13 cellular contexts compared by ENCODE assay signal in the genomic region with DNA sequence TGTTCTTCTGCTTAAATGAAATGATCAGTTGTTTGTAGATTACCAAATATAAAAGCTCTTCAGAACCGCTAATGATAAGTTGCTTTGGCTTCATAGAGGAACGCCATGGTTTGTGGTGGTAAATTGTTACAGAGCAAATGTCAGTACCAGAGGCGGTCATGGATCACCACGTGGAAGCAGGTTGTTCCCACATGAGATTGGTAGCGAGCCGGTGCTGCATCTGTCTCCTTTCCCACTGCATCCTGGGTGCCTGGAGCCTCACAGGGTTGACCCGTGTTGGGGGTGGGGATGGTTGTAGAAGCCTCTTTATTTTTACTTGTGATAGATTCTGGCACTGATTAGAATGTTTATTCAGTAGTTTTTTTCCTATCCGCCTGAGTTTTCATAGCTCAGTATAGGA. TPM values are rescaled to one million over a fixed set of nuclear protein-coding genes. Genes with fewer than 3 reads are reported as not detected.
DNase-seq lines count a peak whose midpoint lies in the region; ATAC-seq, FAIRE-seq and TF ChIP-seq lines count a peak whose summit lies in the region.
"Had no signal": no experiment of that assay in that cellular context is flagged by ENCODE, and none has a peak within 500 bp of the region (broad histone marks: within the 10 kb centered on the region; RNA-seq: fewer than 3 reads in every experiment).

No MANE protein-coding gene starts in this region.

- TF ChIP-seq EP300 in suprapubic skin (IDR thresholded peaks at IDR 0.05) (no peak), gastroesophageal sphincter (IDR thresholded peaks at IDR 0.05) (no peak)

- peaks cover 3% of the 10 kb centered on the region for H3K36me3 Mint-ChIP-seq in activated T-cell treated with anti-CD3 and anti-CD28 coated beads, Interleukin-2, amount 50 U/mL, for 24 hours (ENCODE audit: low read depth)
- peaks cover 12% of the 10 kb centered on the region for H3K36me3 Mint-ChIP-seq in activated T-helper 17 cell treated with anti-CD3 and anti-CD28 coated beads, Interleukin-2, amount 50 U/mL, for 72 hours (ENCODE audit: low read depth)

- H3K27me3 Mint-ChIP-seq in activated T-cell treated with anti-CD3 and anti-CD28 coated beads, Interleukin-2, amount 50 U/mL, for 24 hours: no peaks in the 10 kb centered on the region
- no peaks in the 10 kb centered on the region for H3K27me3 Mint-ChIP-seq in activated T-helper 17 cell treated with anti-CD3 and anti-CD28 coated beads, Interleukin-2, amount 50 U/mL, for 72 hours

- H3K4me1 ChIP-seq in right lobe of liver (peaks cover 3 to 18% (median 7%) of the 10 kb centered on the region in 4 donors), suprapubic skin (peaks cover 43% of the 10 kb centered on the region), gastroesophageal sphincter (peaks cover 0 to 42% (median 5%) of the 10 kb centered on the region in 3 donors)

- TF ChIP-seq POLR2A in right lobe of liver (IDR thresholded peaks at IDR 0.05) (no peak), suprapubic skin (IDR thresholded peaks at IDR 0.05) (no peak), gastroesophageal sphincter (IDR thresholded peaks at IDR 0.05) (no peak)

- DNase-seq in activated T-cell treated with anti-CD3 and anti-CD28 coated beads, Interleukin-2, amount 50 U/mL, for 24 hours: no peak
- no peak for DNase-seq in activated T-cell treated with anti-CD3 and anti-CD28 coated beads, Interleukin-2, amount 50 U/mL, for 1 hour
- DNase-seq in right lobe of liver (peak in 1 of 3 donors; percentile 57), suprapubic skin (ENCODE audit: low spot score in 2 of 2) (no peak), GM19239 (ENCODE audit: insufficient read length, low spot score) (no peak)
- DNase-seq: activated CD8-positive, alpha-beta memory T cell treated with anti-CD3 and anti-CD28 coated beads, Interleukin-2, amount 50 U/mL, for 48 hours; GDM1; NCI-H526 had no signal

- no peak for ATAC-seq in activated T-helper 17 cell treated with anti-CD3 and anti-CD28 coated beads, Interleukin-2, amount 50 U/mL, for 72 hours (replicated peaks)
- peak; percentile 23 to 68 (median 40) for ATAC-seq in right lobe of liver
- no peak for ATAC-seq in HG02884 (IDR thresholded peaks at IDR 0.05; ENCODE audit: unreplicated experiment)
- no peak for ATAC-seq in gastroesophageal sphincter
- ATAC-seq: A549 had no signal

- TF ChIP-seq CTCF in right lobe of liver (IDR thresholded peaks at IDR 0.05) (no peak), suprapubic skin (IDR thresholded peaks at IDR 0.05) (no peak), gastroesophageal sphincter (IDR thresholded peaks at IDR 0.05) (no peak)

- 6% methylated on average over 8 of the region's 8 CpGs for WGBS in right lobe of liver (ENCODE audit: insufficient coverage, low coverage, low lambda C conversion rate, missing lambda C conversion rate)
- 73% methylated on average over 8 of the region's 8 CpGs for WGBS in suprapubic skin
- WGBS in gastroesophageal sphincter (ENCODE audit: low coverage in 1 of 2), 2 donors: 62 to 70% methylated on average over 8 of the region's 8 CpGs

- peaks cover 74% of the 10 kb centered on the region for H3K4me1 Mint-ChIP-seq in activated T-cell treated with anti-CD3 and anti-CD28 coated beads, Interleukin-2, amount 50 U/mL, for 24 hours (ENCODE audit: low read depth)
- H3K4me1 Mint-ChIP-seq in activated T-helper 17 cell treated with anti-CD3 and anti-CD28 coated beads, Interleukin-2, amount 50 U/mL, for 72 hours: peaks cover 40% of the 10 kb centered on the region

- H3K27ac ChIP-seq in right lobe of liver (peak overlapping the region; percentile 51 to 72 (median 54)), suprapubic skin (peak overlapping the region; percentile 80), gastroesophageal sphincter (peak overlapping the region in 2 of 4 donors; percentile 62 to 69)

- FAIRE-seq in GM19239 (lab: Jason Lieb, UNC): no peak

- H3K27ac Mint-ChIP-seq in activated T-cell treated with anti-CD3 and anti-CD28 coated beads, Interleukin-2, amount 50 U/mL, for 24 hours: peak overlapping the region; percentile 78
- peak overlapping the region; percentile 94 for H3K27ac Mint-ChIP-seq in activated T-helper 17 cell treated with anti-CD3 and anti-CD28 coated beads, Interleukin-2, amount 50 U/mL, for 72 hours

- intact Hi-C loops in right lobe of liver (cut with DNase I): no loop called here

- peak overlapping the region; percentile 32 for H3K4me3 Mint-ChIP-seq in activated T-cell treated with anti-CD3 and anti-CD28 coated beads, Interleukin-2, amount 50 U/mL, for 24 hours
- peak overlapping the region; percentile 85 for H3K4me3 Mint-ChIP-seq in activated T-helper 17 cell treated with anti-CD3 and anti-CD28 coated beads, Interleukin-2, amount 50 U/mL, for 72 hours
- H3K4me3 Mint-ChIP-seq: neural crest cell had no signal

- H3K36me3 ChIP-seq in right lobe of liver (no peaks in the 10 kb centered on the region), suprapubic skin (no peaks in the 10 kb centered on the region), gastroesophageal sphincter (no peaks in the 10 kb centered on the region)

- H3K27me3 ChIP-seq in right lobe of liver (no peaks in the 10 kb centered on the region), suprapubic skin (no peaks in the 10 kb centered on the region), gastroesophageal sphincter (no peaks in the 10 kb centered on the region)

- H3K9me3 Mint-ChIP-seq in activated T-cell treated with anti-CD3 and anti-CD28 coated beads, Interleukin-2, amount 50 U/mL, for 24 hours: no peaks in the 10 kb centered on the region
- no peaks in the 10 kb centered on the region for H3K9me3 Mint-ChIP-seq in activated T-helper 17 cell treated with anti-CD3 and anti-CD28 coated beads, Interleukin-2, amount 50 U/mL, for 72 hours
- H3K9me3 Mint-ChIP-seq: neural crest cell had no signal

- H3K4me3 ChIP-seq in right lobe of liver (no peak overlapping the region), suprapubic skin (peak overlapping the region; percentile 17), gastroesophageal sphincter (no peak overlapping the region)
- H3K4me3 ChIP-seq: A549 had no signal

- no peaks in the 10 kb centered on the region for H3K9me3 ChIP-seq in right lobe of liver
- H3K9me3 ChIP-seq in suprapubic skin: no peaks in the 10 kb centered on the region
- no peaks in the 10 kb centered on the region for H3K9me3 ChIP-seq in gastroesophageal sphincter
- H3K9me3 ChIP-seq: A549 had no signal

RNA-seq across cellular contexts. Expression of gene GARRE1, which starts 14.7 kb away (rescaled TPM):
- total RNA-seq in activated T-helper 17 cell treated with anti-CD3 and anti-CD28 coated beads, Interleukin-2, amount 50 U/mL, for 72 hours: 10 to 100 TPM; 13.6 to 22.2 TPM
- 10 to 100 TPM in 2 of 6 experiments, 1 to 10 TPM in 4; 8.1 to 19.4 (median 9.5) TPM for total RNA-seq in right lobe of liver
- total RNA-seq in suprapubic skin: 10 to 100 TPM; 24.3 to 37.3 (median 31.0) TPM
- total RNA-seq in gastroesophageal sphincter: 10 to 100 TPM; 14.3 to 30.3 (median 21.9) TPM

Comparison
In these comparisons a context has a peak if more than half of its experiments do, and no peak if none do; other contexts are left out.
1. ATAC-seq: peak in right lobe of liver (4 of 4); none in activated T-helper 17 cell treated with anti-CD3 and anti-CD28 coated beads, Interleukin-2, amount 50 U/mL, for 72 hours (single experiment), HG02884 (single experiment) and gastroesophageal sphincter (single experiment).